8 cellular contexts compared by ENCODE assay signal in the genomic region with DNA sequence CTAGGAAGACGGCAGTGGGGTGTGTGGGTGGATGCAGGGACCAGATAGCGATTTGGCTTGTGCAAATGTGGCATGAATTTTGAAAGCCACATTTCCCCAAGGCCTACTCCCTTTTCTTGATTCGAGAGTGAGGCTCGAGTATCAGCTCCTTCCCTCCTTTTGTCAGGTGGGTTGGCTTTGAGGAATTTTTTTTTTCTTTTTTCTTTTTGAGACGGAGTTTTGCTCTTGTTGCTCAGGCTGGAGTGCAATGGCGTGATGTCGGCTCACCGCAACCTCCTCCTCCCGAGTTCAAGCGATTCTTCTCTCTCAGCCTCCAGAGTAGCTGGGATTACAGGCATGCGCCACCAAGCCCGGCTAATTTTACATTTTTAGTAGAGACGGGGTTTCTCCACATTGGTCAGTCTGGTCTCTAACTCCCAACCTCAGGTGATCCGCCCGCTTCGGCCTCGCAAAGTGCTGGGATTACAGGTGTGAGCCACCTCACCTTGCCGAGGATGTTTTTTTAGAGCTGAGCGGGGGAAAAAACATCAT.
DNase-seq lines count a peak whose midpoint lies in the region; ATAC-seq and TF ChIP-seq lines count a peak whose summit lies in the region.
"Not testable (repeated sequence)": the region's sequence is repeated elsewhere in the genome, so short reads cannot be mapped to it uniquely, and the experiment has no call there.

No MANE protein-coding gene starts in this region.

- not testable (repeated sequence) for H3K9me3 Mint-ChIP-seq in activated CD8-positive, alpha-beta T cell treated with anti-CD3 and anti-CD28 coated beads for 36 hours; brain; osteocyte (ENCODE audit: unreplicated experiment)

- peak overlapping the region; percentile 95 for H3K4me3 Mint-ChIP-seq in activated CD8-positive, alpha-beta T cell treated with anti-CD3 and anti-CD28 coated beads for 36 hours
- H3K4me3 Mint-ChIP-seq in brain (peak overlapping the region; percentile 85 to 89 (median 85)), osteocyte (ENCODE audit: unreplicated experiment) (peak overlapping the region; percentile 72)

- 31% methylated on average over 19 of the region's 19 CpGs for WGBS in liver
- WGBS in testis, 2 donors, result 34 to 37% methylated on average over 18 to 19 of the region's 19 CpGs

- H3K4me1 Mint-ChIP-seq in activated CD8-positive, alpha-beta T cell treated with anti-CD3 and anti-CD28 coated beads for 36 hours (ENCODE audit: low read depth), result peaks cover 50% of the 10 kb centered on the region
- H3K4me1 Mint-ChIP-seq in brain, result peaks cover 27% of the 10 kb centered on the region
- not testable (repeated sequence) for H3K4me1 Mint-ChIP-seq in osteocyte (ENCODE audit: unreplicated experiment)

- intact Hi-C loops in activated CD8-positive, alpha-beta T cell treated with anti-CD3 and anti-CD28 coated beads for 36 hours (cut with micrococcal nuclease); testis (cut with DNase I; ENCODE audit: low total_unique reads): not testable (repeated sequence)

- H3K9ac ChIP-seq in OCI-LY1 (ENCODE audit: low read length), result peak overlapping the region; percentile 91
- H3K9ac ChIP-seq in fibroblast of lung (ENCODE audit: insufficient read depth, low read length), result not testable (repeated sequence)
- peak overlapping the region; percentile 15 to 34 for H3K9ac ChIP-seq in liver (ENCODE audit: low read depth in 1 of 2, low read length in 2 of 2)

- H2AFZ ChIP-seq in OCI-LY1 (ENCODE audit: low read length); fibroblast of lung (ENCODE audit: low read length): not testable (repeated sequence)

- not testable (repeated sequence) for H3K27me3 ChIP-seq in DOHH2 (ENCODE audit: control insufficient read depth, low read length); OCI-LY1 (ENCODE audit: insufficient read depth, low read length); liver (ENCODE audit: control insufficient read depth in 4 of 4, insufficient read depth in 4 of 4, low read length in 3 of 4); testis
- H3K27me3 ChIP-seq in fibroblast of lung (ENCODE audit: control insufficient read depth, insufficient read depth, low read length), result peaks cover 22% of the 10 kb centered on the region

- peaks cover 13% of the 10 kb centered on the region for H3K36me3 Mint-ChIP-seq in activated CD8-positive, alpha-beta T cell treated with anti-CD3 and anti-CD28 coated beads for 36 hours (ENCODE audit: low read depth)
- H3K36me3 Mint-ChIP-seq in brain; osteocyte (ENCODE audit: unreplicated experiment): not testable (repeated sequence)

- H3K27ac Mint-ChIP-seq in activated CD8-positive, alpha-beta T cell treated with anti-CD3 and anti-CD28 coated beads for 36 hours, result peak overlapping the region; percentile 94
- peak overlapping the region in 4 of 5 experiments; percentile 79 to 89 (median 87) for H3K27ac Mint-ChIP-seq in brain
- not testable (repeated sequence) for H3K27ac Mint-ChIP-seq in osteocyte (ENCODE audit: unreplicated experiment)

- not testable (repeated sequence) for H3K9me2 ChIP-seq in DOHH2 (replicated peaks; ENCODE audit: control insufficient read depth, low read length); OCI-LY1 (ENCODE audit: low read depth, low read length)

- not testable (repeated sequence) for TF ChIP-seq RAD21 in liver (IDR thresholded peaks at IDR 0.05)

- H3K27ac ChIP-seq in DOHH2 (ENCODE audit: low read depth, low read length), result peak overlapping the region; percentile 97
- peak overlapping the region; percentile 95 for H3K27ac ChIP-seq in OCI-LY1 (ENCODE audit: low read depth, low read length, poor library complexity, severe bottlenecking)
- not testable (repeated sequence) for H3K27ac ChIP-seq in fibroblast of lung (ENCODE audit: insufficient read depth, low read length); testis
- H3K27ac ChIP-seq in liver (ENCODE audit: low read depth in 1 of 2, low read length in 2 of 2), result peak overlapping the region; percentile 4 to 78

- POLR2A ChIA-PET in activated CD8-positive, alpha-beta T cell treated with anti-CD3 and anti-CD28 coated beads for 36 hours (lab: Charles Lee), result interaction anchor here (0.6 to 1.9 kb wide), 6 partner anchors 9 to 104 kb away, joined by 3 to 7 read pairs (median 4); no protein-coding TSS in a partner anchor

- not testable (repeated sequence) for H4K20me1 ChIP-seq in DOHH2 (ENCODE audit: control insufficient read depth, insufficient read depth, low read depth, low read length); OCI-LY1 (ENCODE audit: insufficient read depth, low read length); fibroblast of lung (ENCODE audit: control insufficient read depth, extremely low read depth, insufficient read depth, low read length)

- H3K9me3 ChIP-seq in DOHH2 (ENCODE audit: control insufficient read depth, insufficient read depth, low read length); OCI-LY1 (ENCODE audit: low read length); fibroblast of lung (ENCODE audit: control insufficient read depth, insufficient read depth, low read depth, low read length); liver (ENCODE audit: control insufficient read depth in 4 of 4, low read length in 3 of 4); testis: not testable (repeated sequence)

- peaks cover 26% of the 10 kb centered on the region for H3F3A ChIP-seq in DOHH2 (ENCODE audit: control insufficient read depth, insufficient read depth)
- H3F3A ChIP-seq in OCI-LY1 (ENCODE audit: insufficient read depth, low read length), result not testable (repeated sequence)

- peak; percentile 27 for DNase-seq in activated CD8-positive, alpha-beta T cell treated with anti-CD3 and anti-CD28 coated beads for 36 hours
- not testable (repeated sequence) for DNase-seq in fibroblast of lung (ENCODE audit: low read depth in 2 of 2); osteocyte (ENCODE audit: extremely low spot score, unreplicated experiment); testis

- H3K4me1 ChIP-seq in DOHH2 (ENCODE audit: control insufficient read depth, low read length) (peaks cover 57% of the 10 kb centered on the region), OCI-LY1 (ENCODE audit: insufficient read depth, low read length, severe bottlenecking) (peaks cover 53% of the 10 kb centered on the region), liver (ENCODE audit: control insufficient read depth in 4 of 4, insufficient read depth in 4 of 4, low read length in 3 of 4) (peaks cover 7 to 60% (median 41%) of the 10 kb centered on the region in 4 donors)
- not testable (repeated sequence) for H3K4me1 ChIP-seq in fibroblast of lung (ENCODE audit: control insufficient read depth, extremely low read depth, insufficient read depth, low read length); testis

- TF ChIP-seq CTCF in DOHH2 (IDR thresholded peaks at IDR 0.05; ENCODE audit: low read depth, low read length, poor library complexity, severe bottlenecking); OCI-LY1 (IDR thresholded peaks at IDR 0.05; ENCODE audit: low read length); activated CD8-positive, alpha-beta T cell treated with anti-CD3 and anti-CD28 coated beads for 36 hours (IDR thresholded peaks at IDR 0.05); brain (conservative IDR thresholded peaks at IDR 0.05); fibroblast of lung (conservative IDR thresholded peaks at IDR 0.05 in 1 of 2, IDR thresholded peaks at IDR 0.05 in 1 of 2; ENCODE audit: low read depth in 1 of 2, low read length in 2 of 2); liver (IDR thresholded peaks at IDR 0.05; ENCODE audit: low read depth, low read length, missing input control); osteocyte (IDR thresholded peaks at IDR 0.05); testis (IDR thresholded peaks at IDR 0.05): not testable (repeated sequence)

- not testable (repeated sequence) for H3K27me3 Mint-ChIP-seq in activated CD8-positive, alpha-beta T cell treated with anti-CD3 and anti-CD28 coated beads for 36 hours; brain
- H3K27me3 Mint-ChIP-seq in osteocyte (ENCODE audit: unreplicated experiment), result peaks cover 29% of the 10 kb centered on the region

- H3K36me3 ChIP-seq in DOHH2 (ENCODE audit: control insufficient read depth, low read length), result peaks cover 14% of the 10 kb centered on the region
- H3K36me3 ChIP-seq in OCI-LY1 (ENCODE audit: insufficient read depth, low read length); fibroblast of lung (ENCODE audit: control insufficient read depth, insufficient read depth, low read length); liver (ENCODE audit: control insufficient read depth in 4 of 4, insufficient read depth in 3 of 4, low read depth in 1 of 4, low read length in 3 of 4); testis (ENCODE audit: low read depth, missing control alignments): not testable (repeated sequence)

- H3K4me2 ChIP-seq in DOHH2 (ENCODE audit: low read length) (peak overlapping the region; percentile 85), OCI-LY1 (ENCODE audit: low read length) (peak overlapping the region; percentile 64), fibroblast of lung (ENCODE audit: extremely low read depth, insufficient read depth, low read length) (peak overlapping the region; percentile 51)

- CTCF ChIA-PET in activated CD8-positive, alpha-beta T cell treated with anti-CD3 and anti-CD28 coated beads for 36 hours (lab: Charles Lee), result interaction anchor here (0.8 to 1.3 kb wide), 3 partner anchors 9 to 61 kb away, joined by 3 read pairs; no protein-coding TSS in a partner anchor

- H3K4me3 ChIP-seq in DOHH2 (ENCODE audit: low read length), result peak overlapping the region; percentile 86
- peak overlapping the region; percentile 78 for H3K4me3 ChIP-seq in OCI-LY1 (ENCODE audit: low read depth, low read length, poor library complexity, severe bottlenecking)
- peak overlapping the region in 1 of 4 experiments; percentile 46 for H3K4me3 ChIP-seq in fibroblast of lung (replicated peaks in 1 of 4; ENCODE audit: control extremely low read depth in 1 of 4, insufficient read depth in 1 of 4, low read depth in 3 of 4, low read length in 4 of 4)
- peak overlapping the region; percentile 38 to 73 (median 64) for H3K4me3 ChIP-seq in liver (ENCODE audit: low read depth in 1 of 3, low read length in 3 of 3)
- peak overlapping the region; percentile 54 to 73 for H3K4me3 ChIP-seq in testis

- not testable (repeated sequence) for ATAC-seq in activated CD8-positive, alpha-beta T cell treated with anti-CD3 and anti-CD28 coated beads for 36 hours

- H3K79me2 ChIP-seq in DOHH2 (ENCODE audit: control insufficient read depth, low read length), result peaks cover 46% of the 10 kb centered on the region
- not testable (repeated sequence) for H3K79me2 ChIP-seq in OCI-LY1 (ENCODE audit: insufficient read depth, low read length); fibroblast of lung (ENCODE audit: control insufficient read depth, insufficient read depth, low read length)

- TF ChIP-seq POLR2A in testis (IDR thresholded peaks at IDR 0.05), result not testable (repeated sequence)
